ENCODE assay signal across 18 cellular contexts in genomic region chr12:96376865-96377264, GRCh38. TPM values are rescaled to one million over a fixed set of nuclear protein-coding genes. Genes with fewer than 3 reads are reported as not detected.
DNase-seq lines count a peak whose midpoint lies in the region; ATAC-seq and TF ChIP-seq lines count a peak whose summit lies in the region.
"Had no signal": no experiment of that assay in that cellular context is flagged by ENCODE, and none has a peak within 500 bp of the region (broad histone marks: within the 10 kb centered on the region; RNA-seq: fewer than 3 reads in every experiment).

No MANE protein-coding gene starts in this region.

- peak overlapping the region; percentile 73 for H3K27ac ChIP-seq in left ventricle myocardium inferior (replicated peaks)
- peak overlapping the region; percentile 65 for H3K27ac ChIP-seq in colonic mucosa
- peak overlapping the region; percentile 8 to 54 (median 40) for H3K27ac ChIP-seq in upper lobe of left lung
- no peak overlapping the region for H3K27ac ChIP-seq in A673 (ENCODE audit: low read depth, low read length, poor library complexity, severe bottlenecking)
- H3K27ac ChIP-seq: HL-60, tibial artery had no signal

- H3K36me3 ChIP-seq in left ventricle myocardium inferior = no peaks in the 10 kb centered on the region
- H3K36me3 ChIP-seq in colonic mucosa = no peaks in the 10 kb centered on the region
- H3K36me3 ChIP-seq in upper lobe of left lung = no peaks in the 10 kb centered on the region
- H3K36me3 ChIP-seq in A673 (ENCODE audit: insufficient read depth, low read length, poor library complexity, severe bottlenecking) = no peaks in the 10 kb centered on the region
- H3K36me3 ChIP-seq: heart right ventricle, tibial artery had no signal

- no peak for TF ChIP-seq EP300 in upper lobe of left lung (IDR thresholded peaks at IDR 0.05)

- CTCF ChIA-PET in A673 (lab: Charles Lee) = no interaction called here

- peak overlapping the region; percentile 95 for H3K27ac Mint-ChIP-seq in T-helper 2 cell treated with Interferon-gamma antibody and Interleukin-4, amounts not matched to agents 5 μg/mL and 100 μg/mL, for 36 hours

- H3K27me3 Mint-ChIP-seq in T-helper 2 cell treated with Interferon-gamma antibody and Interleukin-4, amounts not matched to agents 5 μg/mL and 100 μg/mL, for 36 hours (ENCODE audit: low read depth) = no peaks in the 10 kb centered on the region

- peaks cover 75% of the 10 kb centered on the region for H3K4me1 ChIP-seq in left ventricle myocardium inferior
- H3K4me1 ChIP-seq in colonic mucosa = peaks cover 10% of the 10 kb centered on the region
- H3K4me1 ChIP-seq in upper lobe of left lung = peaks cover 22 to 57% (median 35%) of the 10 kb centered on the region in 4 donors
- H3K4me1 ChIP-seq in A673 (ENCODE audit: insufficient read depth, low read length, poor library complexity, severe bottlenecking) = peaks cover 19% of the 10 kb centered on the region

- H3K4me1 Mint-ChIP-seq in T-helper 2 cell treated with Interferon-gamma antibody and Interleukin-4, amounts not matched to agents 5 μg/mL and 100 μg/mL, for 36 hours (ENCODE audit: low read depth) = peaks cover 64% of the 10 kb centered on the region

- no peak for TF ChIP-seq CTCF in left ventricle myocardium inferior (IDR thresholded peaks at IDR 0.05; ENCODE audit: borderline replicate concordance)
- TF ChIP-seq CTCF in colonic mucosa (IDR thresholded peaks at IDR 0.05) = no peak
- no peak for TF ChIP-seq CTCF in upper lobe of left lung (IDR thresholded peaks at IDR 0.05)
- no peak for TF ChIP-seq CTCF in A673 (conservative IDR thresholded peaks at IDR 0.05; ENCODE audit: low read depth, low read length)

- H3K27me3 ChIP-seq in left ventricle myocardium inferior (ENCODE audit: low read depth) (no peaks in the 10 kb centered on the region), colonic mucosa (no peaks in the 10 kb centered on the region), upper lobe of left lung (no peaks in the 10 kb centered on the region), A673 (replicated peaks; ENCODE audit: insufficient read depth, low read depth, low read length, poor library complexity) (no peaks in the 10 kb centered on the region)
- H3K27me3 ChIP-seq: heart right ventricle, tibial artery had no signal

- POLR2A ChIA-PET in A673 (lab: Charles Lee; ENCODE audit: low non-redundant PET) = no interaction called here

- H3K4me3 Mint-ChIP-seq in T-helper 2 cell treated with Interferon-gamma antibody and Interleukin-4, amounts not matched to agents 5 μg/mL and 100 μg/mL, for 36 hours = peak overlapping the region; percentile 86

- peaks cover 26% of the 10 kb centered on the region for H3K36me3 Mint-ChIP-seq in T-helper 2 cell treated with Interferon-gamma antibody and Interleukin-4, amounts not matched to agents 5 μg/mL and 100 μg/mL, for 36 hours (ENCODE audit: low read depth)

- intact Hi-C loops in left ventricle myocardium inferior (cut with micrococcal nuclease) = no loop called here
- intact Hi-C loops in cardiac septum (cut with DNase I) = no loop called here
- intact Hi-C loops in colonic mucosa (cut with DNase I) = no loop called here
- intact Hi-C loops in A673 (cut with micrococcal nuclease; ENCODE audit: unreplicated experiment) = no loop called here

- no peak for TF ChIP-seq POLR2A in upper lobe of left lung (IDR thresholded peaks at IDR 0.05)

- H3K4me3 ChIP-seq in left ventricle myocardium inferior (no peak overlapping the region), colonic mucosa (no peak overlapping the region), upper lobe of left lung (no peak overlapping the region), A673 (ENCODE audit: low read depth, low read length, poor library complexity, severe bottlenecking) (no peak overlapping the region)
- H3K4me3 ChIP-seq: tibial artery had no signal

- peaks cover 17% of the 10 kb centered on the region for H3K9me3 Mint-ChIP-seq in T-helper 2 cell treated with Interferon-gamma antibody and Interleukin-4, amounts not matched to agents 5 μg/mL and 100 μg/mL, for 36 hours

- DNase-seq in left ventricle myocardium inferior = no peak
- no peak for DNase-seq in cardiac septum (ENCODE audit: low spot score)
- DNase-seq in T-helper 2 cell treated with Interferon-gamma antibody and Interleukin-4, amounts not matched to agents 5 μg/mL and 100 μg/mL, for 36 hours (ENCODE audit: low spot score) = no peak
- no peak for DNase-seq in colonic mucosa
- DNase-seq in upper lobe of left lung = no peak
- DNase-seq in A673 (ENCODE audit: low spot score) = no peak
- DNase-seq: activated CD8-positive, alpha-beta memory T cell treated with anti-CD3 and anti-CD28 coated beads for 24 hours; activated effector memory CD4-positive, alpha-beta T cell treated with anti-CD3 and anti-CD28 coated beads, Interleukin-2, amount 50 U/mL, for 16 hours; COR-L47; EL; heart right ventricle; NCI-H1092; NCI-H524; nucleus accumbens; tibial artery had no signal

- no peak overlapping the region for H3K9ac ChIP-seq in colonic mucosa (ENCODE audit: low read depth in 2 of 2, low read length in 2 of 2)

- H3K9me3 ChIP-seq in left ventricle myocardium inferior (replicated peaks) (peaks cover 10% of the 10 kb centered on the region), colonic mucosa (no peaks in the 10 kb centered on the region), upper lobe of left lung (no peaks in the 10 kb centered on the region), A673 (ENCODE audit: low read depth, low read length, poor library complexity, severe bottlenecking) (peaks cover 5% of the 10 kb centered on the region)
- H3K9me3 ChIP-seq: tibial artery had no signal

- no TSS peak for BruUV-seq in A673 (replicated peaks; lab: Mats Ljungman, UMichigan)

- ATAC-seq in upper lobe of left lung (ENCODE audit: low FRiP score in 2 of 2) (no peak), HG03571 (IDR thresholded peaks at IDR 0.05; ENCODE audit: unreplicated experiment) (no peak), GM19324 (IDR thresholded peaks at IDR 0.05; ENCODE audit: low FRiP score, unreplicated experiment) (no peak)
- ATAC-seq: heart right ventricle had no signal

RNA-seq across cellular contexts. Expression of gene CDK17, which starts 23.4 kb away (rescaled TPM):
- 15.9 TPM for total RNA-seq in left ventricle myocardium inferior
- total RNA-seq in cardiac septum = 22.9 TPM
- 10 to 100 TPM; 13.2 to 23.4 TPM for total RNA-seq in colonic mucosa
- 10 to 100 TPM; 31.5 to 71.8 (median 42.5) TPM for total RNA-seq in upper lobe of left lung
- total RNA-seq in A673 (2021) = 33.2 and 34.8 TPM in 2 replicates
